Comparison of ENCODE assay signal across 8 cellular contexts in genomic region chr22:38981659-38982007, GRCh38. TPM values are rescaled to one million over a fixed set of nuclear protein-coding genes. Genes with fewer than 3 reads are reported as not detected.
DNase-seq lines count a peak whose midpoint lies in the region; ATAC-seq, FAIRE-seq and TF ChIP-seq lines count a peak whose summit lies in the region.

No MANE protein-coding gene starts in this region.

- CTCF ChIA-PET in activated CD8-positive, alpha-beta T cell treated with anti-CD3 and anti-CD28 coated beads for 36 hours (lab: Charles Lee), result interaction anchor here (1.2 to 5.6 kb wide), 7 partner anchors 8 to 111 kb away, joined by 3 to 39 read pairs (median 4); no protein-coding TSS in a partner anchor
- CTCF ChIA-PET in HepG2 (lab: Yijun Ruan, JAX; ENCODE audit: low intra/inter-chr PET ratio, low total read pairs), result interaction anchor here (1.0 to 1.7 kb wide), 3 partner anchors 21 to 113 kb away, joined by 3 to 11 read pairs (median 7); no protein-coding TSS in a partner anchor

- no peak for TF ChIP-seq RAD21 in HepG2 (CRISPR knock-in tag; IDR thresholded peaks at IDR 0.05)

- TF ChIP-seq EP300 in HepG2 (IDR thresholded peaks at IDR 0.05; ENCODE audit: low read depth in 2 of 2, low read length in 2 of 2) (no peak), HepG2 (CRISPR knock-in tag; IDR thresholded peaks at IDR 0.05; ENCODE audit: borderline replicate concordance) (no peak), suprapubic skin (IDR thresholded peaks at IDR 0.05) (no peak)

- H3K27ac ChIP-seq in HepG2 (ENCODE audit: extremely low read length, insufficient read depth, low read length) (no peak overlapping the region), suprapubic skin (peak overlapping the region; percentile 69)

- no TSS peak for BruUV-seq in HepG2 (replicated peaks; lab: Mats Ljungman, UMichigan)

- H4K20me1 ChIP-seq in HepG2 (ENCODE audit: insufficient read depth, low read length), result no peaks in the 10 kb centered on the region

- H3K9ac ChIP-seq in HepG2 (ENCODE audit: insufficient read depth, low read depth, low read length), result no peak overlapping the region

- peaks cover 7% of the 10 kb centered on the region for H3K36me3 Mint-ChIP-seq in activated CD8-positive, alpha-beta T cell treated with anti-CD3 and anti-CD28 coated beads for 36 hours (ENCODE audit: low read depth)

- H3K9me3 ChIP-seq in HepG2 (ENCODE audit: low read length) (no peaks in the 10 kb centered on the region), suprapubic skin (no peaks in the 10 kb centered on the region), MG63 (peaks cover 3% of the 10 kb centered on the region; the same call in 1 of the 2 replicates)

- DNase-seq in DMS53 (lab: John Stamatoyannopoulos, UW) (peak; percentile 50), DMS53 treated with DMSO at 0.1 percent for 48 hours (lab: John Stamatoyannopoulos, UW; ENCODE audit: unreplicated experiment) (no peak), HepG2 (ENCODE audit: low spot score) (no peak), suprapubic skin (ENCODE audit: low spot score in 2 of 2) (no peak), NCI-H2081 (lab: John Stamatoyannopoulos, UW) (no peak), ureter (ENCODE audit: low spot score) (no peak), MG63 (no peak)
- DNase-seq in activated CD8-positive, alpha-beta T cell treated with anti-CD3 and anti-CD28 coated beads for 36 hours, result no peak

- peak overlapping the region; percentile 8 for H3K27ac Mint-ChIP-seq in activated CD8-positive, alpha-beta T cell treated with anti-CD3 and anti-CD28 coated beads for 36 hours

- H3K9me3 Mint-ChIP-seq in activated CD8-positive, alpha-beta T cell treated with anti-CD3 and anti-CD28 coated beads for 36 hours, result peaks cover 13% of the 10 kb centered on the region

- in situ Hi-C loops in HepG2 (cut with HindIII; ENCODE audit: extremely low pct_ligation_motif_present, low pct_unique_long_range_greater_than_20kb), result no loop called here

- H3K4me1 ChIP-seq in HepG2 (ENCODE audit: insufficient read depth, low read length) (peaks cover 27% of the 10 kb centered on the region), suprapubic skin (peaks cover 25% of the 10 kb centered on the region)

- H3K4me3 ChIP-seq in HepG2 (replicated peaks in 1 of 3; ENCODE audit: insufficient read depth in 1 of 3, low read depth in 2 of 3, low read length in 3 of 3) (peak overlapping the region; percentile 46 to 70 (median 51)), suprapubic skin (peak overlapping the region; percentile 55), MG63 (no peak overlapping the region)

- intact Hi-C loops in activated CD8-positive, alpha-beta T cell treated with anti-CD3 and anti-CD28 coated beads for 36 hours (cut with micrococcal nuclease), result no loop called here
- intact Hi-C loops in HepG2 (cut with micrococcal nuclease; ENCODE audit: unreplicated experiment), result no loop called here

- WGBS in HepG2 (ENCODE audit: low lambda C conversion rate), result 28% methylated on average over 5 of the region's 6 CpGs
- WGBS in suprapubic skin, result no CpG with 5 or more reads among the region's 6 CpGs

- TF ChIP-seq CTCF in activated CD8-positive, alpha-beta T cell treated with anti-CD3 and anti-CD28 coated beads for 36 hours (IDR thresholded peaks at IDR 0.05), result no peak
- TF ChIP-seq CTCF in HepG2 (CRISPR knock-in tag; IDR thresholded peaks at IDR 0.05) (no peak), suprapubic skin (IDR thresholded peaks at IDR 0.05) (no peak)

- no peaks in the 10 kb centered on the region for H3K79me2 ChIP-seq in HepG2 (ENCODE audit: insufficient read depth, low read length)

- FAIRE-seq in HepG2 (lab: Jason Lieb, UNC), result no peak

- ATAC-seq in activated CD8-positive, alpha-beta T cell treated with anti-CD3 and anti-CD28 coated beads for 36 hours, result no peak
- ATAC-seq in HepG2, result peak; percentile 67

- POLR2A ChIA-PET in activated CD8-positive, alpha-beta T cell treated with anti-CD3 and anti-CD28 coated beads for 36 hours (lab: Charles Lee), result interaction anchor here (1.2 kb wide), 1 partner anchor 25 kb away, joined by 3 read pairs; no protein-coding TSS in a partner anchor
- POLR2A ChIA-PET in HepG2 (lab: Yijun Ruan, JAX), result interaction anchor here (0.9 to 1.0 kb wide), 3 partner anchors 58 to 338 kb away, joined by 3 read pairs; partner anchors contain the start of gene RPL3

- H3K27me3 ChIP-seq in HepG2 (ENCODE audit: control insufficient read depth in 1 of 2, insufficient read depth in 2 of 2, low read length in 2 of 2), result no peaks in the 10 kb centered on the region
- no peaks in the 10 kb centered on the region for H3K27me3 ChIP-seq in suprapubic skin
- H3K27me3 ChIP-seq in MG63, result peaks cover 2% of the 10 kb centered on the region; the same call in 1 of the 2 replicates

- H3K4me3 Mint-ChIP-seq in activated CD8-positive, alpha-beta T cell treated with anti-CD3 and anti-CD28 coated beads for 36 hours, result peak overlapping the region; percentile 38

- peak overlapping the region; percentile 82 for H3K4me2 ChIP-seq in HepG2 (ENCODE audit: low read depth, low read length)

- H3K4me1 Mint-ChIP-seq in activated CD8-positive, alpha-beta T cell treated with anti-CD3 and anti-CD28 coated beads for 36 hours (ENCODE audit: low read depth), result peaks cover 48% of the 10 kb centered on the region

- no peaks in the 10 kb centered on the region for H3K36me3 ChIP-seq in HepG2 (replicated peaks in 1 of 2; ENCODE audit: control insufficient read depth in 1 of 2, insufficient read depth in 2 of 2, low read length in 2 of 2)
- no peaks in the 10 kb centered on the region for H3K36me3 ChIP-seq in suprapubic skin
- H3K36me3 ChIP-seq in MG63, result no peaks in the 10 kb centered on the region

- no peak overlapping the region for H2AFZ ChIP-seq in HepG2 (ENCODE audit: low read length)

- TF ChIP-seq POLR2A in HepG2 (IDR thresholded peaks at IDR 0.05; ENCODE audit: insufficient read depth in 1 of 2, low read depth in 2 of 2, low read length in 2 of 2) (no peak), suprapubic skin (IDR thresholded peaks at IDR 0.05) (no peak)

- H3K27me3 Mint-ChIP-seq in activated CD8-positive, alpha-beta T cell treated with anti-CD3 and anti-CD28 coated beads for 36 hours, result no peaks in the 10 kb centered on the region

RNA-seq across cellular contexts. Expression of gene APOBEC3B, which starts 0.5 kb away (rescaled TPM):
- total RNA-seq in activated CD8-positive, alpha-beta T cell treated with anti-CD3 and anti-CD28 coated beads for 36 hours, result 1 to 10 TPM; 5.0 to 5.1 TPM
- total RNA-seq in HepG2 (2016; rRNA removed; fragmentation: Illumina TruSeq; extraction: Trizol), result 8.8 and 13.9 TPM in 2 replicates
- total RNA-seq in HepG2 (2016; cell fraction: cytosol; rRNA removed; fragmentation: Illumina TruSeq; extraction: Trizol; ENCODE audit: low read depth), result 1.5 and 2.7 TPM in 2 replicates
- 8.7 and 13.4 TPM in 2 replicates for total RNA-seq in HepG2 (2016; cell fraction: insoluble cytoplasmic fraction; rRNA removed; fragmentation: Illumina TruSeq; extraction: Trizol)
- total RNA-seq in HepG2 (2016; cell fraction: membrane; rRNA removed; fragmentation: Illumina TruSeq; extraction: Trizol), result 3.5 and 3.8 TPM in 2 replicates
- 4.5 and 4.8 TPM in 2 replicates for total RNA-seq in HepG2 (2016; cell fraction: nucleus; rRNA removed; fragmentation: Illumina TruSeq; extraction: Trizol)
- 4.3 and 6.7 TPM in 2 replicates for polyA plus RNA-seq in HepG2 (2011; rRNA removed)
- 7.1 and 9.4 TPM in 2 replicates for polyA plus RNA-seq in HepG2 (2011; cell fraction: cytosol; rRNA removed)
- 2.7 and 3.5 TPM in 2 replicates for polyA plus RNA-seq in HepG2 (2011; cell fraction: nucleus; rRNA removed)
- 2.1 and 7.1 TPM in 2 replicates for polyA plus RNA-seq in HepG2 (2012)
- polyA plus RNA-seq in HepG2 (2016; cell fraction: cytosol; fragmentation: Illumina TruSeq; extraction: Trizol; ENCODE audit: low read depth), result 3.0 and 3.6 TPM in 2 replicates
- 20.9 and 21.9 TPM in 2 replicates for polyA plus RNA-seq in HepG2 (2016; cell fraction: insoluble cytoplasmic fraction; fragmentation: Illumina TruSeq; extraction: Trizol; ENCODE audit: low read depth)
- 3.2 and 4.1 TPM in 2 replicates for polyA plus RNA-seq in HepG2 (2016; cell fraction: membrane; fragmentation: Illumina TruSeq; extraction: Trizol; ENCODE audit: low read depth)
- 9.6 and 11.7 TPM in 2 replicates for polyA plus RNA-seq in HepG2 (2016; cell fraction: nucleus; fragmentation: Illumina TruSeq; extraction: Trizol; ENCODE audit: insufficient read depth, low read depth)
- polyA minus RNA-seq in HepG2 (2011; rRNA and poly(A)+ RNA removed; ENCODE audit: low replicate concordance), result 9.8 and 29.9 TPM in 2 replicates
- polyA minus RNA-seq in HepG2 (2011; cell fraction: cytosol; rRNA and poly(A)+ RNA removed), result 3.8 and 5.0 TPM in 2 replicates
- polyA minus RNA-seq in HepG2 (2011; cell fraction: nucleus; rRNA and poly(A)+ RNA removed), result 1.2 and 1.6 TPM in 2 replicates
- 1 to 10 TPM in 3 of 4 donors, not detected in 1; 1.0 to 2.4 (median 2.1) TPM for total RNA-seq in suprapubic skin
- total RNA-seq in ureter, result 1.5 TPM
- total RNA-seq in MG63 (2014; rRNA removed; shearing (Covaris generic); ENCODE audit: low replicate concordance), result 3.6 and 4.5 TPM in 2 replicates

RNA-seq across cellular contexts. Expression of gene APOBEC3A, which starts 24.2 kb away (rescaled TPM):
- total RNA-seq in activated CD8-positive, alpha-beta T cell treated with anti-CD3 and anti-CD28 coated beads for 36 hours, result not detected
- total RNA-seq in HepG2 (2016; rRNA removed; fragmentation: Illumina TruSeq; extraction: Trizol) (not detected in 2 replicates), suprapubic skin (1 to 10 TPM in 1 of 4 donors, not detected in 3; 2.1 TPM), ureter (2.0 TPM)
- total RNA-seq in HepG2 (2016; cell fraction: cytosol; rRNA removed; fragmentation: Illumina TruSeq; extraction: Trizol; ENCODE audit: low read depth), result not detected in 2 replicates
- total RNA-seq in HepG2 (2016; cell fraction: insoluble cytoplasmic fraction; rRNA removed; fragmentation: Illumina TruSeq; extraction: Trizol), result not detected in 2 replicates
- total RNA-seq in HepG2 (2016; cell fraction: membrane; rRNA removed; fragmentation: Illumina TruSeq; extraction: Trizol), result not detected in 2 replicates
- not detected in 2 replicates for total RNA-seq in HepG2 (2016; cell fraction: nucleus; rRNA removed; fragmentation: Illumina TruSeq; extraction: Trizol)
- polyA plus RNA-seq in HepG2 (2011; rRNA removed), result not detected in 2 replicates
- polyA plus RNA-seq in HepG2 (2011; cell fraction: cytosol; rRNA removed), result not detected in 2 replicates
- polyA plus RNA-seq in HepG2 (2011; cell fraction: nucleus; rRNA removed), result not detected in 2 replicates
- polyA plus RNA-seq in HepG2 (2012), result not detected in 2 replicates
- polyA plus RNA-seq in HepG2 (2016; cell fraction: cytosol; fragmentation: Illumina TruSeq; extraction: Trizol; ENCODE audit: low read depth), result not detected in 2 replicates
- not detected in 2 replicates for polyA plus RNA-seq in HepG2 (2016; cell fraction: insoluble cytoplasmic fraction; fragmentation: Illumina TruSeq; extraction: Trizol; ENCODE audit: low read depth)
- polyA plus RNA-seq in HepG2 (2016; cell fraction: membrane; fragmentation: Illumina TruSeq; extraction: Trizol; ENCODE audit: low read depth), result not detected in 2 replicates
- not detected in 2 replicates for polyA plus RNA-seq in HepG2 (2016; cell fraction: nucleus; fragmentation: Illumina TruSeq; extraction: Trizol; ENCODE audit: insufficient read depth, low read depth)
- polyA minus RNA-seq in HepG2 (2011; rRNA and poly(A)+ RNA removed; ENCODE audit: low replicate concordance), result not detected in 2 replicates
- polyA minus RNA-seq in HepG2 (2011; cell fraction: cytosol; rRNA and poly(A)+ RNA removed), result not detected in 2 replicates
- polyA minus RNA-seq in HepG2 (2011; cell fraction: nucleus; rRNA and poly(A)+ RNA removed), result not detected in 2 replicates
- not detected in 2 replicates for total RNA-seq in MG63 (2014; rRNA removed; shearing (Covaris generic); ENCODE audit: low replicate concordance)

RNA-seq across cellular contexts. Expression of gene APOBEC3C, which starts 32.4 kb away (rescaled TPM):
- 10 to 100 TPM; 82.2 to 82.6 TPM for total RNA-seq in activated CD8-positive, alpha-beta T cell treated with anti-CD3 and anti-CD28 coated beads for 36 hours
- total RNA-seq in HepG2 (2016; rRNA removed; fragmentation: Illumina TruSeq; extraction: Trizol) (8.9 and 10.8 TPM in 2 replicates), suprapubic skin (10 to 100 TPM in 1 of 4 donors, 1 to 10 TPM in 3; 6.6 to 10.5 (median 7.8) TPM), ureter (41.4 TPM)
- 1.9 and 2.3 TPM in 2 replicates for total RNA-seq in HepG2 (2016; cell fraction: cytosol; rRNA removed; fragmentation: Illumina TruSeq; extraction: Trizol; ENCODE audit: low read depth)
- 9.1 and 9.5 TPM in 2 replicates for total RNA-seq in HepG2 (2016; cell fraction: insoluble cytoplasmic fraction; rRNA removed; fragmentation: Illumina TruSeq; extraction: Trizol)
- total RNA-seq in HepG2 (2016; cell fraction: membrane; rRNA removed; fragmentation: Illumina TruSeq; extraction: Trizol), result 5.7 and 5.9 TPM in 2 replicates
- total RNA-seq in HepG2 (2016; cell fraction: nucleus; rRNA removed; fragmentation: Illumina TruSeq; extraction: Trizol), result 3.8 and 5.4 TPM in 2 replicates
- polyA plus RNA-seq in HepG2 (2011; rRNA removed), result 20.4 and 27.6 TPM in 2 replicates
- 20.1 and 23.3 TPM in 2 replicates for polyA plus RNA-seq in HepG2 (2011; cell fraction: cytosol; rRNA removed)
- polyA plus RNA-seq in HepG2 (2011; cell fraction: nucleus; rRNA removed), result 8.9 and 10.6 TPM in 2 replicates
- 17.1 and 44.0 TPM in 2 replicates for polyA plus RNA-seq in HepG2 (2012)
- polyA plus RNA-seq in HepG2 (2016; cell fraction: cytosol; fragmentation: Illumina TruSeq; extraction: Trizol; ENCODE audit: low read depth), result 4.5 and 5.1 TPM in 2 replicates
- polyA plus RNA-seq in HepG2 (2016; cell fraction: insoluble cytoplasmic fraction; fragmentation: Illumina TruSeq; extraction: Trizol; ENCODE audit: low read depth), result 20.9 and 22.5 TPM in 2 replicates
- 9.5 and 11.6 TPM in 2 replicates for polyA plus RNA-seq in HepG2 (2016; cell fraction: membrane; fragmentation: Illumina TruSeq; extraction: Trizol; ENCODE audit: low read depth)
- polyA plus RNA-seq in HepG2 (2016; cell fraction: nucleus; fragmentation: Illumina TruSeq; extraction: Trizol; ENCODE audit: insufficient read depth, low read depth), result 13.5 TPM in 2 replicates
- polyA minus RNA-seq in HepG2 (2011; rRNA and poly(A)+ RNA removed; ENCODE audit: low replicate concordance), result 2.2 and 31.0 TPM in 2 replicates
- polyA minus RNA-seq in HepG2 (2011; cell fraction: cytosol; rRNA and poly(A)+ RNA removed), result 11.6 and 14.5 TPM in 2 replicates
- 4.6 and 5.6 TPM in 2 replicates for polyA minus RNA-seq in HepG2 (2011; cell fraction: nucleus; rRNA and poly(A)+ RNA removed)
- 2.0 and 2.1 TPM in 2 replicates for total RNA-seq in MG63 (2014; rRNA removed; shearing (Covaris generic); ENCODE audit: low replicate concordance)

RNA-seq across cellular contexts. Expression of gene APOBEC3D, which starts 39.3 kb away (rescaled TPM):
- total RNA-seq in activated CD8-positive, alpha-beta T cell treated with anti-CD3 and anti-CD28 coated beads for 36 hours, result 10 to 100 TPM; 34.4 to 34.9 TPM
- total RNA-seq in HepG2 (2016; rRNA removed; fragmentation: Illumina TruSeq; extraction: Trizol), result 0.21 and 0.24 TPM in 2 replicates
- 0.26 TPM in 1 of 2 replicates, not detected in the other for total RNA-seq in HepG2 (2016; cell fraction: cytosol; rRNA removed; fragmentation: Illumina TruSeq; extraction: Trizol; ENCODE audit: low read depth)
- total RNA-seq in HepG2 (2016; cell fraction: insoluble cytoplasmic fraction; rRNA removed; fragmentation: Illumina TruSeq; extraction: Trizol), result 0.22 and 0.54 TPM in 2 replicates
- 0.25 and 0.28 TPM in 2 replicates for total RNA-seq in HepG2 (2016; cell fraction: membrane; rRNA removed; fragmentation: Illumina TruSeq; extraction: Trizol)
- 0.22 and 0.25 TPM in 2 replicates for total RNA-seq in HepG2 (2016; cell fraction: nucleus; rRNA removed; fragmentation: Illumina TruSeq; extraction: Trizol)
- 0.61 and 1.0 TPM in 2 replicates for polyA plus RNA-seq in HepG2 (2011; rRNA removed)
- polyA plus RNA-seq in HepG2 (2011; cell fraction: cytosol; rRNA removed), result 0.47 and 1.0 TPM in 2 replicates
- 1.8 and 2.7 TPM in 2 replicates for polyA plus RNA-seq in HepG2 (2011; cell fraction: nucleus; rRNA removed)
- polyA plus RNA-seq in HepG2 (2012), result 0.52 and 1.0 TPM in 2 replicates
- polyA plus RNA-seq in HepG2 (2016; cell fraction: cytosol; fragmentation: Illumina TruSeq; extraction: Trizol; ENCODE audit: low read depth), result not detected in 2 replicates
- 0.23 TPM in 1 of 2 replicates, not detected in the other for polyA plus RNA-seq in HepG2 (2016; cell fraction: insoluble cytoplasmic fraction; fragmentation: Illumina TruSeq; extraction: Trizol; ENCODE audit: low read depth)
- polyA plus RNA-seq in HepG2 (2016; cell fraction: membrane; fragmentation: Illumina TruSeq; extraction: Trizol; ENCODE audit: low read depth), result not detected in 2 replicates
- 0.73 and 2.3 TPM in 2 replicates for polyA plus RNA-seq in HepG2 (2016; cell fraction: nucleus; fragmentation: Illumina TruSeq; extraction: Trizol; ENCODE audit: insufficient read depth, low read depth)
- polyA minus RNA-seq in HepG2 (2011; rRNA and poly(A)+ RNA removed; ENCODE audit: low replicate concordance), result 0.16 and 0.66 TPM in 2 replicates
- polyA minus RNA-seq in HepG2 (2011; cell fraction: cytosol; rRNA and poly(A)+ RNA removed), result 0.97 and 1.5 TPM in 2 replicates
- polyA minus RNA-seq in HepG2 (2011; cell fraction: nucleus; rRNA and poly(A)+ RNA removed), result 0.64 and 1.4 TPM in 2 replicates
- not detected for total RNA-seq in suprapubic skin
- 7.8 TPM for total RNA-seq in ureter
- not detected in 2 replicates for total RNA-seq in MG63 (2014; rRNA removed; shearing (Covaris generic); ENCODE audit: low replicate concordance)

RNA-seq across cellular contexts. Expression of gene APOBEC3F, which starts 59.0 kb away (rescaled TPM):
- total RNA-seq in activated CD8-positive, alpha-beta T cell treated with anti-CD3 and anti-CD28 coated beads for 36 hours, result 10 to 100 TPM; 20.7 to 25.0 TPM
- total RNA-seq in HepG2 (2016; rRNA removed; fragmentation: Illumina TruSeq; extraction: Trizol) (2.9 and 3.8 TPM in 2 replicates), suprapubic skin (1 to 10 TPM in 2 of 4 donors, under 1 TPM in 1, not detected in 1; 0.57 to 2.0 (median 1.4) TPM), ureter (22.5 TPM)
- 1.4 and 1.7 TPM in 2 replicates for total RNA-seq in HepG2 (2016; cell fraction: cytosol; rRNA removed; fragmentation: Illumina TruSeq; extraction: Trizol; ENCODE audit: low read depth)
- total RNA-seq in HepG2 (2016; cell fraction: insoluble cytoplasmic fraction; rRNA removed; fragmentation: Illumina TruSeq; extraction: Trizol), result 2.5 and 3.2 TPM in 2 replicates
- total RNA-seq in HepG2 (2016; cell fraction: membrane; rRNA removed; fragmentation: Illumina TruSeq; extraction: Trizol), result 2.4 and 2.7 TPM in 2 replicates
- 2.2 and 2.7 TPM in 2 replicates for total RNA-seq in HepG2 (2016; cell fraction: nucleus; rRNA removed; fragmentation: Illumina TruSeq; extraction: Trizol)
- 2.7 and 3.7 TPM in 2 replicates for polyA plus RNA-seq in HepG2 (2011; rRNA removed)
- 2.5 and 3.1 TPM in 2 replicates for polyA plus RNA-seq in HepG2 (2011; cell fraction: cytosol; rRNA removed)
- 2.8 and 2.9 TPM in 2 replicates for polyA plus RNA-seq in HepG2 (2011; cell fraction: nucleus; rRNA removed)
- polyA plus RNA-seq in HepG2 (2012), result 2.3 and 3.7 TPM in 2 replicates
- polyA plus RNA-seq in HepG2 (2016; cell fraction: cytosol; fragmentation: Illumina TruSeq; extraction: Trizol; ENCODE audit: low read depth), result 0.87 and 1.3 TPM in 2 replicates
- 4.1 and 4.3 TPM in 2 replicates for polyA plus RNA-seq in HepG2 (2016; cell fraction: insoluble cytoplasmic fraction; fragmentation: Illumina TruSeq; extraction: Trizol; ENCODE audit: low read depth)
- 2.4 and 2.5 TPM in 2 replicates for polyA plus RNA-seq in HepG2 (2016; cell fraction: membrane; fragmentation: Illumina TruSeq; extraction: Trizol; ENCODE audit: low read depth)
- polyA plus RNA-seq in HepG2 (2016; cell fraction: nucleus; fragmentation: Illumina TruSeq; extraction: Trizol; ENCODE audit: insufficient read depth, low read depth), result 2.7 and 3.3 TPM in 2 replicates
- 0.51 and 24.4 TPM in 2 replicates for polyA minus RNA-seq in HepG2 (2011; rRNA and poly(A)+ RNA removed; ENCODE audit: low replicate concordance)
- polyA minus RNA-seq in HepG2 (2011; cell fraction: cytosol; rRNA and poly(A)+ RNA removed), result 4.1 and 7.8 TPM in 2 replicates
- polyA minus RNA-seq in HepG2 (2011; cell fraction: nucleus; rRNA and poly(A)+ RNA removed), result 6.4 and 12.6 TPM in 2 replicates
- total RNA-seq in MG63 (2014; rRNA removed; shearing (Covaris generic); ENCODE audit: low replicate concordance), result 0.20 TPM in 1 of 2 replicates, not detected in the other
